Comparison of ENCODE assay signal across 28 cellular contexts in genomic region chr7:84027678-84028077, GRCh38.
"Had no signal": no experiment of that assay in that cellular context is flagged by ENCODE, and none has a peak within 500 bp of the region (broad histone marks: within the 10 kb centered on the region; RNA-seq: fewer than 3 reads in every experiment).

No MANE protein-coding gene starts in this region.

- H3K4me3 Mint-ChIP-seq: activated B cell treated with CpG ODN at 0.5 μM for 24 hours; activated CD8-positive, alpha-beta T cell treated with anti-CD3 and anti-CD28 coated beads for 36 hours; activated naive CD4-positive, alpha-beta T cell treated with anti-CD3 and anti-CD28 coated beads for 36 hours; activated naive CD4-positive, alpha-beta T cell treated with anti-CD3 and anti-CD28 coated beads, Interleukin-2, amount 50 U/mL, for 24 hours; activated naive CD8-positive, alpha-beta T cell treated with anti-CD3 and anti-CD28 coated beads for 36 hours; activated T-cell treated with anti-CD3 and anti-CD28 coated beads, Interleukin-2, amount 50 U/mL, for 4 hours; activated T-helper 17 cell treated with anti-CD3 and anti-CD28 coated beads, Interleukin-2, amount 50 U/mL, for 72 hours; central memory CD8-positive, alpha-beta T cell; dendritic cell treated with granulocyte-macrophage colony-stimulating factor and Interleukin-4, amounts not matched to agents 40 ng/mL and 50 ng/mL, for 4 days; endodermal cell had no signal

- H3K27me3 Mint-ChIP-seq: activated B cell treated with CpG ODN at 0.5 μM for 24 hours; activated CD8-positive, alpha-beta T cell treated with anti-CD3 and anti-CD28 coated beads for 36 hours; activated naive CD4-positive, alpha-beta T cell treated with anti-CD3 and anti-CD28 coated beads, Interleukin-2, amount 50 U/mL, for 24 hours; activated naive CD8-positive, alpha-beta T cell treated with anti-CD3 and anti-CD28 coated beads for 36 hours; activated T-helper 17 cell treated with anti-CD3 and anti-CD28 coated beads, Interleukin-2, amount 50 U/mL, for 72 hours; central memory CD8-positive, alpha-beta T cell; dendritic cell treated with granulocyte-macrophage colony-stimulating factor and Interleukin-4, amounts not matched to agents 40 ng/mL and 50 ng/mL, for 4 days had no signal

- ATAC-seq: activated CD4-positive, CD25-positive, alpha-beta regulatory T cell treated with anti-CD3 and anti-CD28 coated beads, Interleukin-2, amount 50 U/mL, for 24 hours; activated CD8-positive, alpha-beta T cell treated with anti-CD3 and anti-CD28 coated beads for 36 hours; activated T-cell treated with anti-CD3 and anti-CD28 coated beads, Interleukin-2, amount 50 U/mL, for 4 hours; activated T-helper 17 cell treated with anti-CD3 and anti-CD28 coated beads, Interleukin-2, amount 50 U/mL, for 72 hours; esophagus mucosa; foreskin keratinocyte; gastrocnemius medialis; heart left ventricle had no signal

- H3K27me3 ChIP-seq: ascending aorta, brain microvascular endothelial cell, dorsolateral prefrontal cortex, foreskin keratinocyte, gastrocnemius medialis, heart left ventricle had no signal

- H3K36me3 ChIP-seq: ascending aorta, brain microvascular endothelial cell, gastrocnemius medialis, heart left ventricle had no signal

- H3K4me3 ChIP-seq: ascending aorta, coronary artery, dorsolateral prefrontal cortex, gastrocnemius medialis, heart left ventricle had no signal

- H3K27ac ChIP-seq: ascending aorta, brain microvascular endothelial cell, coronary artery, dorsolateral prefrontal cortex, foreskin keratinocyte, gastrocnemius medialis, heart left ventricle, VCaP had no signal

- DNase-seq: activated B cell treated with CpG ODN at 0.5 μM for 24 hours; activated CD4-positive, alpha-beta T cell treated with anti-CD3 and anti-CD28 coated beads for 48 hours; activated CD4-positive, alpha-beta T cell treated with anti-CD3 and anti-CD28 coated beads, Interleukin-2, amount 50 U/mL, for 1 hour; activated CD4-positive, alpha-beta T cell treated with anti-CD3 and anti-CD28 coated beads, Interleukin-2, amount 50 U/mL, for 48 hours; activated CD8-positive, alpha-beta memory T cell treated with anti-CD3 and anti-CD28 coated beads for 24 hours; activated CD8-positive, alpha-beta T cell treated with anti-CD3 and anti-CD28 coated beads for 36 hours; activated effector memory CD4-positive, alpha-beta T cell treated with Interleukin-2 at 50 U/mL for 16 hours; activated naive CD4-positive, alpha-beta T cell treated with anti-CD3 and anti-CD28 coated beads for 36 hours; activated naive CD8-positive, alpha-beta T cell treated with anti-CD3 and anti-CD28 coated beads for 36 hours; activated T-cell treated with anti-CD3 and anti-CD28 coated beads, Interleukin-2, amount 50 U/mL, for 4 hours; brain microvascular endothelial cell; dorsolateral prefrontal cortex; effector memory CD4-positive, alpha-beta T cell; endodermal cell; foreskin keratinocyte; gastrocnemius medialis; glutamatergic neuron; heart left ventricle; T-helper 2 cell had no signal

- H3K4me1 Mint-ChIP-seq: activated B cell treated with CpG ODN at 0.5 μM for 24 hours; activated naive CD4-positive, alpha-beta T cell treated with anti-CD3 and anti-CD28 coated beads, Interleukin-2, amount 50 U/mL, for 24 hours; activated naive CD8-positive, alpha-beta T cell treated with anti-CD3 and anti-CD28 coated beads for 36 hours; activated T-helper 17 cell treated with anti-CD3 and anti-CD28 coated beads, Interleukin-2, amount 50 U/mL, for 72 hours; central memory CD8-positive, alpha-beta T cell had no signal

- H3K27ac Mint-ChIP-seq: activated B cell treated with CpG ODN at 0.5 μM for 24 hours; activated CD8-positive, alpha-beta T cell treated with anti-CD3 and anti-CD28 coated beads for 36 hours; activated naive CD4-positive, alpha-beta T cell treated with anti-CD3 and anti-CD28 coated beads for 36 hours; activated naive CD4-positive, alpha-beta T cell treated with anti-CD3 and anti-CD28 coated beads, Interleukin-2, amount 50 U/mL, for 24 hours; activated naive CD8-positive, alpha-beta T cell treated with anti-CD3 and anti-CD28 coated beads for 36 hours; activated T-helper 17 cell treated with anti-CD3 and anti-CD28 coated beads, Interleukin-2, amount 50 U/mL, for 72 hours; dendritic cell treated with granulocyte-macrophage colony-stimulating factor and Interleukin-4, amounts not matched to agents 40 ng/mL and 50 ng/mL, for 4 days; endodermal cell had no signal

- H3K4me1 ChIP-seq: ascending aorta had no signal

- H3K9me3 ChIP-seq: ascending aorta, gastrocnemius medialis had no signal

- H3K36me3 Mint-ChIP-seq: activated naive CD4-positive, alpha-beta T cell treated with anti-CD3 and anti-CD28 coated beads, Interleukin-2, amount 50 U/mL, for 24 hours; activated naive CD8-positive, alpha-beta T cell treated with anti-CD3 and anti-CD28 coated beads for 36 hours had no signal

- H3K9me3 Mint-ChIP-seq: activated B cell treated with CpG ODN at 0.5 μM for 24 hours; activated CD8-positive, alpha-beta T cell treated with anti-CD3 and anti-CD28 coated beads for 36 hours; activated naive CD4-positive, alpha-beta T cell treated with anti-CD3 and anti-CD28 coated beads for 36 hours; activated naive CD4-positive, alpha-beta T cell treated with anti-CD3 and anti-CD28 coated beads, Interleukin-2, amount 50 U/mL, for 24 hours; activated naive CD8-positive, alpha-beta T cell treated with anti-CD3 and anti-CD28 coated beads for 36 hours; activated T-cell treated with anti-CD3 and anti-CD28 coated beads, Interleukin-2, amount 50 U/mL, for 4 hours; dendritic cell treated with granulocyte-macrophage colony-stimulating factor and Interleukin-4, amounts not matched to agents 40 ng/mL and 50 ng/mL, for 4 days; endodermal cell had no signal
